ENCODE assay signal across 17 cellular contexts in the genomic region with DNA sequence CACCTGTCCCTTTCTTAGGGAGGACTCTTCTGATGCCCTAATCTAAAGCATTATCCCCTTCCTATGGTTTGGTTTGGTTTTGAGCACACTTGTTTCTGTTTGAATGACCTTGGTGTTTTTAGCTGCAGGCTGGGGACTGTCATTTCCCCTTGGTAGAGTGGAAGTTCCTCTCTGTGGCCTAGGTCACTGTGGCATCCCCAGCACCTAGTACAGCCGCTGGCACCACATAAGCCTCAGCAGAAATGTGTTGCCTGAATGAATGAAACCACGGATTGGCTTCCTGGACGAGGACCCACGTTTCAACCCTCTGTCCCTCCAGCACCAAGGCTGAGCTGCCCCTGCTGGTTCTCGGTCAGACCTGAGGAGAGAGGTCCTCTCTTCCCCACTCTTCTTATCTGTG.
DNase-seq lines count a peak whose midpoint lies in the region; ATAC-seq and TF ChIP-seq lines count a peak whose summit lies in the region.
"Had no signal": no experiment of that assay in that cellular context is flagged by ENCODE, and none has a peak within 500 bp of the region (broad histone marks: within the 10 kb centered on the region; RNA-seq: fewer than 3 reads in every experiment).

No MANE protein-coding gene starts in this region.

- no peaks in the 10 kb centered on the region for H3K9me3 ChIP-seq in OCI-LY3 (ENCODE audit: insufficient read depth, low read length)
- H3K9me3 ChIP-seq: upper lobe of left lung had no signal

- H3K4me1 ChIP-seq in OCI-LY3 (ENCODE audit: low read length), result peaks cover 24% of the 10 kb centered on the region

- no peaks in the 10 kb centered on the region for H3K36me3 ChIP-seq in OCI-LY3 (replicated peaks; ENCODE audit: low read depth, low read length)
- H3K36me3 ChIP-seq: cardiac muscle cell, upper lobe of left lung had no signal

- no peak overlapping the region for H3K9ac ChIP-seq in OCI-LY3 (ENCODE audit: low read length)

- H3K27ac ChIP-seq in OCI-LY3 (ENCODE audit: low read length), result no peak overlapping the region
- H3K27ac ChIP-seq: cardiac muscle cell, upper lobe of left lung had no signal

- CTCF ChIA-PET in activated CD4-positive, alpha-beta memory T cell treated with anti-CD3 and anti-CD28 coated beads, Interleukin-2, amount 10 ng/mL, durations not matched to agents 7 days and 5 days (lab: Charles Lee), result no interaction called here
- CTCF ChIA-PET in activated CD4-positive, alpha-beta memory T cell treated with anti-CD3 and anti-CD28 coated beads for 36 hours (lab: Charles Lee), result no interaction called here

- no peak for TF ChIP-seq CTCF in OCI-LY3 (IDR thresholded peaks at IDR 0.05; ENCODE audit: low read depth, low read length)
- no peak for TF ChIP-seq CTCF in neural crest cell (conservative IDR thresholded peaks at IDR 0.05)

- H3K4me2 ChIP-seq in OCI-LY3 (ENCODE audit: low read length), result peak overlapping the region; percentile 27

- intact Hi-C loops in activated CD4-positive, alpha-beta memory T cell treated with anti-CD3 and anti-CD28 coated beads for 36 hours (cut with micrococcal nuclease), result no loop called here

- no peaks in the 10 kb centered on the region for H3K36me3 Mint-ChIP-seq in activated CD4-positive, alpha-beta memory T cell treated with anti-CD3 and anti-CD28 coated beads, Interleukin-2, amount 10 ng/mL, durations not matched to agents 7 days and 5 days (ENCODE audit: low read depth)
- no peaks in the 10 kb centered on the region for H3K36me3 Mint-ChIP-seq in activated CD4-positive, alpha-beta memory T cell treated with anti-CD3 and anti-CD28 coated beads for 36 hours
- peaks cover 6% of the 10 kb centered on the region for H3K36me3 Mint-ChIP-seq in neural crest cell (ENCODE audit: low read depth)
- H3K36me3 Mint-ChIP-seq: CD4-positive, alpha-beta memory T cell had no signal

- peak; percentile 47 for ATAC-seq in HG02870 (IDR thresholded peaks at IDR 0.05; ENCODE audit: unreplicated experiment)
- ATAC-seq: Right ventricle myocardium inferior had no signal

- no peak overlapping the region for H3K4me3 ChIP-seq in OCI-LY3 (ENCODE audit: low read length)
- H3K4me3 ChIP-seq: cardiac muscle cell, upper lobe of left lung had no signal

- H3K27me3 Mint-ChIP-seq in activated CD4-positive, alpha-beta memory T cell treated with anti-CD3 and anti-CD28 coated beads, Interleukin-2, amount 10 ng/mL, durations not matched to agents 7 days and 5 days, result no peaks in the 10 kb centered on the region
- no peaks in the 10 kb centered on the region for H3K27me3 Mint-ChIP-seq in activated CD4-positive, alpha-beta memory T cell treated with anti-CD3 and anti-CD28 coated beads for 36 hours
- H3K27me3 Mint-ChIP-seq in neural crest cell (ENCODE audit: low read depth), result no peaks in the 10 kb centered on the region
- H3K27me3 Mint-ChIP-seq: CD4-positive, alpha-beta memory T cell had no signal

- peak overlapping the region; percentile 38 for H3K27ac Mint-ChIP-seq in activated CD4-positive, alpha-beta memory T cell treated with anti-CD3 and anti-CD28 coated beads, Interleukin-2, amount 10 ng/mL, durations not matched to agents 7 days and 5 days
- no peak overlapping the region for H3K27ac Mint-ChIP-seq in activated CD4-positive, alpha-beta memory T cell treated with anti-CD3 and anti-CD28 coated beads for 36 hours
- peak overlapping the region; percentile 12 for H3K27ac Mint-ChIP-seq in neural crest cell (ENCODE audit: unreplicated experiment)
- H3K27ac Mint-ChIP-seq: CD4-positive, alpha-beta memory T cell; T-helper 1 cell treated with Interleukin-12 subunit alpha and Interleukin-12 subunit beta and Interleukin-4 antibody, amounts not matched to agents 30 μg/mL and 1 μg/mL, for 36 hours had no signal

- H3K27me3 ChIP-seq in OCI-LY3 (ENCODE audit: low read depth, low read length), result no peaks in the 10 kb centered on the region
- H3K27me3 ChIP-seq: cardiac muscle cell, upper lobe of left lung had no signal

- H2AFZ ChIP-seq in OCI-LY3 (ENCODE audit: low read depth, low read length), result no peak overlapping the region

- H3K4me1 Mint-ChIP-seq in activated CD4-positive, alpha-beta memory T cell treated with anti-CD3 and anti-CD28 coated beads, Interleukin-2, amount 10 ng/mL, durations not matched to agents 7 days and 5 days, result peaks cover 55% of the 10 kb centered on the region
- H3K4me1 Mint-ChIP-seq in activated CD4-positive, alpha-beta memory T cell treated with anti-CD3 and anti-CD28 coated beads for 36 hours (ENCODE audit: low read depth), result peaks cover 4% of the 10 kb centered on the region
- H3K4me1 Mint-ChIP-seq in neural crest cell, result peaks cover 26% of the 10 kb centered on the region

- no peaks in the 10 kb centered on the region for H3K79me2 ChIP-seq in OCI-LY3 (ENCODE audit: low read length)

- H3K9me3 Mint-ChIP-seq in activated CD4-positive, alpha-beta memory T cell treated with anti-CD3 and anti-CD28 coated beads, Interleukin-2, amount 10 ng/mL, durations not matched to agents 7 days and 5 days, result no peaks in the 10 kb centered on the region
- H3K9me3 Mint-ChIP-seq in activated CD4-positive, alpha-beta memory T cell treated with anti-CD3 and anti-CD28 coated beads for 36 hours, result no peaks in the 10 kb centered on the region
- H3K9me3 Mint-ChIP-seq in neural crest cell, result no peaks in the 10 kb centered on the region
- H3K9me3 Mint-ChIP-seq: CD4-positive, alpha-beta memory T cell; T-helper 1 cell treated with Interleukin-12 subunit alpha and Interleukin-12 subunit beta and Interleukin-4 antibody, amounts not matched to agents 30 μg/mL and 1 μg/mL, for 36 hours had no signal

- POLR2A ChIA-PET in activated CD4-positive, alpha-beta memory T cell treated with anti-CD3 and anti-CD28 coated beads, Interleukin-2, amount 10 ng/mL, durations not matched to agents 7 days and 5 days (lab: Charles Lee), result interaction anchor here (1.1 kb wide), 1 partner anchor 9 kb away, joined by 3 read pairs; no protein-coding TSS in a partner anchor
- POLR2A ChIA-PET in activated CD4-positive, alpha-beta memory T cell treated with anti-CD3 and anti-CD28 coated beads for 36 hours (lab: Charles Lee), result no interaction called here

- DNase-seq in activated CD4-positive, alpha-beta memory T cell treated with anti-CD3 and anti-CD28 coated beads, Interleukin-2, amount 10 ng/mL, durations not matched to agents 7 days and 5 days, result peak; percentile 41
- no peak for DNase-seq in activated CD4-positive, alpha-beta memory T cell treated with anti-CD3 and anti-CD28 coated beads for 36 hours
- DNase-seq in neural crest cell (ENCODE audit: low read depth, low spot score), result no peak
- DNase-seq in NCI-H1417 treated with DMSO at 0.1 percent for 48 hours (lab: John Stamatoyannopoulos, UW), result no peak
- no peak for DNase-seq in stimulated activated CD8-positive, alpha-beta memory T cell treated with anti-CD3 and anti-CD28 coated beads, Interleukin-4, amount 100 ng/mL, for 48 hours
- DNase-seq in stimulated activated CD4-positive, alpha-beta T cell treated with anti-CD3 and anti-CD28 coated beads, Interleukin-15, amount 100 ng/mL, for 24 hours, result no peak
- DNase-seq: CD4-positive, alpha-beta memory T cell; effector memory CD4-positive, alpha-beta T cell; hippocampal formation; NCI-H1092; stimulated activated CD4-positive, alpha-beta T cell treated with anti-CD3 and anti-CD28 coated beads, Interleukin-4, amount 100 ng/mL, for 24 hours had no signal

- no peak overlapping the region for H3K4me3 Mint-ChIP-seq in activated CD4-positive, alpha-beta memory T cell treated with anti-CD3 and anti-CD28 coated beads, Interleukin-2, amount 10 ng/mL, durations not matched to agents 7 days and 5 days
- no peak overlapping the region for H3K4me3 Mint-ChIP-seq in activated CD4-positive, alpha-beta memory T cell treated with anti-CD3 and anti-CD28 coated beads for 36 hours
- no peak overlapping the region for H3K4me3 Mint-ChIP-seq in neural crest cell
- H3K4me3 Mint-ChIP-seq: CD4-positive, alpha-beta memory T cell; T-helper 1 cell treated with Interleukin-12 subunit alpha and Interleukin-12 subunit beta and Interleukin-4 antibody, amounts not matched to agents 30 μg/mL and 1 μg/mL, for 36 hours had no signal

- peaks cover 39% of the 10 kb centered on the region for H4K20me1 ChIP-seq in OCI-LY3 (ENCODE audit: insufficient read depth, low read length)
